In genomic region chr2:162840598-162841246, GRCh38 we compare ENCODE assay signal across 1 cellular context.
TF ChIP-seq lines count a peak whose summit lies in the region.

No MANE protein-coding gene starts in this region.

TF ChIP-seq in K562, 482 proteins besides CTCF, POLR2A, EP300 and RAD21 (continued from another document and continues in another):
- TF ChIP-seq ZBTB40 (IDR thresholded peaks at IDR 0.05) (peak; percentile 79), ZBTB40 (CRISPR knock-in tag; IDR thresholded peaks at IDR 0.05) (no peak), NR2C2 (CRISPR knock-in tag; IDR thresholded peaks at IDR 0.05) (0 out of 2 replicates have a peak, but pooled peaks have one; percentile 21), NR2C2 (tag; IDR thresholded peaks at IDR 0.05) (no peak), TFAP4 (CRISPR knock-in tag; IDR thresholded peaks at IDR 0.05; ENCODE audit: borderline replicate concordance) (peak; percentile 14; the same call in 1 of the 2 replicates), ZBTB11 (CRISPR knock-in tag; IDR thresholded peaks at IDR 0.05) (0 out of 6 replicates have a peak, but pooled peaks of 1 of the 3 experiments have one; percentile 36), ZNF175 (CRISPR knock-in tag; IDR thresholded peaks at IDR 0.05; ENCODE audit: low read depth) (0 out of 2 replicates have a peak, but pooled peaks have one; percentile 35), CBX3 (IDR thresholded peaks at IDR 0.05; ENCODE audit: borderline replicate concordance in 1 of 2, low read length in 2 of 2) (peak; percentile 37 to 75; a peak in 1 of 3 replicates), PBX2 (CRISPR knock-in tag; IDR thresholded peaks at IDR 0.05; ENCODE audit: low read depth) (0 out of 2 replicates have a peak, but pooled peaks have one; percentile 11), PBX2 (tag; conservative IDR thresholded peaks at IDR 0.05; ENCODE audit: low read depth) (no peak), STAG1 (CRISPR knock-in tag; IDR thresholded peaks at IDR 0.05; ENCODE audit: borderline replicate concordance) (peak; percentile 71; the same call in 1 of the 2 replicates), VEZF1 (CRISPR knock-in tag; IDR thresholded peaks at IDR 0.05) (peak; percentile 46; the same call in 1 of the 2 replicates), EHMT2 (IDR thresholded peaks at IDR 0.05) (peak; percentile 98), DMBX1 (CRISPR knock-in tag; IDR thresholded peaks at IDR 0.05; ENCODE audit: borderline replicate concordance) (peak; percentile 78; the same call in 1 of the 2 replicates), NCOA1 (IDR thresholded peaks at IDR 0.05; ENCODE audit: low read depth) (peak; percentile 96), ATF4 (CRISPR knock-in tag; IDR thresholded peaks at IDR 0.05) (0 out of 2 replicates have a peak, but pooled peaks have one; percentile 23), ZNF311 (CRISPR knock-in tag; IDR thresholded peaks at IDR 0.05) (0 out of 2 replicates have a peak, but pooled peaks have one; percentile 33), ZNF197 (CRISPR knock-in tag; IDR thresholded peaks at IDR 0.05; ENCODE audit: low read depth) (peak; percentile 72; the same call in 1 of the 2 replicates), ZNF146 (CRISPR knock-in tag; IDR thresholded peaks at IDR 0.05; ENCODE audit: unreplicated experiment) (peak; percentile 18), MAZ (CRISPR knock-in tag; conservative IDR thresholded peaks at IDR 0.05 in 1 of 2, IDR thresholded peaks at IDR 0.05 in 1 of 2) (peak in 1 of 2 experiments; percentile 92; a peak in 2 of 4 replicates), SMARCE1 (IDR thresholded peaks at IDR 0.05) (no peak), PTTG1 (tag; IDR thresholded peaks at IDR 0.05; ENCODE audit: low read depth) (0 out of 2 replicates have a peak, but pooled peaks have one; percentile 16), FOXJ2 (tag; IDR thresholded peaks at IDR 0.05) (peak; percentile 29; the same call in 1 of the 2 replicates), ZNF644 (tag; IDR thresholded peaks at IDR 0.05; ENCODE audit: low read depth) (peak; percentile 90), ZNF395 (CRISPR knock-in tag; IDR thresholded peaks at IDR 0.05) (peak; percentile 74; the same call in 1 of the 2 replicates), MIER1 (IDR thresholded peaks at IDR 0.05; ENCODE audit: low read depth) (peak; percentile 93), GABPB1 (CRISPR knock-in tag; IDR thresholded peaks at IDR 0.05) (peak; percentile 24; the same call in 1 of the 2 replicates), ATF1 (CRISPR knock-in tag; IDR thresholded peaks at IDR 0.05) (no peak), ATF1 (tag; IDR thresholded peaks at IDR 0.05) (no peak), TEAD2 (tag; IDR thresholded peaks at IDR 0.05) (0 out of 2 replicates have a peak, but pooled peaks have one; percentile 43)
